In the genomic region with DNA sequence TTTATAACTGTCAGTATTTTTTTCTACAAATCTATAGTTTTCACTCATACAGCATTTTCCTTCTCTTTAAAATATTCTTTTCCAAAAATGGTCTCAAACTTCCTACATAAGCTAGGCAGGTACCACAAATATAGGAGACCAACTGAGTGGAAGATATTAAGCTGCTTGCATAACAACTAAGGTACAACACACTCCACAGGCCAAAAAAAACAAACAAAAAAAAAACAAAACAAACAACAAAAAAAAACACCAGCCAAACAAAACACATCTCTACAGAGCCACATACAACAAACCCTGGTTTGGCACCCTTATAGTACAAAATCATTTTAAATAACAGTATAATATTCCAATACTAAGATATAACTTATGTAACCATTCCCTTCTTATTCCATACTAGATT, we compare ENCODE assay signal across 31 cellular contexts.
"Had no signal": no experiment of that assay in that cellular context is flagged by ENCODE, and none has a peak within 500 bp of the region (broad histone marks: within the 10 kb centered on the region; RNA-seq: fewer than 3 reads in every experiment).

No MANE protein-coding gene starts in this region.

- DNase-seq: activated B cell treated with CpG ODN at 0.5 μM for 24 hours; activated CD4-positive, alpha-beta T cell treated with anti-CD3 and anti-CD28 coated beads for 48 hours; activated CD4-positive, alpha-beta T cell treated with anti-CD3 and anti-CD28 coated beads, Interleukin-2, amount 50 U/mL, for 1 hour; activated CD4-positive, alpha-beta T cell treated with anti-CD3 and anti-CD28 coated beads, Interleukin-2, amount 50 U/mL, for 48 hours; activated CD8-positive, alpha-beta memory T cell treated with anti-CD3 and anti-CD28 coated beads for 24 hours; activated CD8-positive, alpha-beta T cell treated with anti-CD3 and anti-CD28 coated beads for 36 hours; activated effector memory CD4-positive, alpha-beta T cell treated with Interleukin-2 at 50 U/mL for 16 hours; activated naive CD4-positive, alpha-beta T cell treated with anti-CD3 and anti-CD28 coated beads for 36 hours; activated naive CD8-positive, alpha-beta T cell treated with anti-CD3 and anti-CD28 coated beads for 36 hours; activated naive CD8-positive, alpha-beta T cell treated with anti-CD3 and anti-CD28 coated beads, Interleukin-2, amount 50 U/mL, for 24 hours; activated T-cell treated with anti-CD3 and anti-CD28 coated beads, Interleukin-2, amount 50 U/mL, for 4 hours; adrenal gland; amygdala; aorta; body of pancreas; central memory CD4-positive, alpha-beta T cell; cerebellar nuclear complex; dorsolateral prefrontal cortex; effector memory CD4-positive, alpha-beta T cell; erythroblast; esophagus squamous epithelium; foreskin melanocyte; head of caudate nucleus; T-helper 1 cell; T-helper 17 cell; T1000; WERI-Rb-1 had no signal

- ATAC-seq: activated CD4-positive, CD25-positive, alpha-beta regulatory T cell treated with anti-CD3 and anti-CD28 coated beads, Interleukin-2, amount 50 U/mL, for 24 hours; activated CD8-positive, alpha-beta T cell treated with anti-CD3 and anti-CD28 coated beads for 36 hours; activated naive CD8-positive, alpha-beta T cell treated with anti-CD3 and anti-CD28 coated beads, Interleukin-2, amount 50 U/mL, for 24 hours; activated T-cell treated with anti-CD3 and anti-CD28 coated beads, Interleukin-2, amount 50 U/mL, for 4 hours; activated T-helper 17 cell treated with anti-CD3 and anti-CD28 coated beads, Interleukin-2, amount 50 U/mL, for 72 hours; T-helper 17 cell had no signal

- H3K9me3 ChIP-seq: adrenal gland, body of pancreas, esophagus squamous epithelium had no signal

- H3K36me3 ChIP-seq: adrenal gland, cardiac muscle cell, esophagus squamous epithelium, WERI-Rb-1 had no signal

- H3K4me3 ChIP-seq: adrenal gland, body of pancreas, cardiac muscle cell, coronary artery, esophagus squamous epithelium had no signal

- H3K27me3 ChIP-seq: adrenal gland, body of pancreas, cardiac muscle cell, dorsolateral prefrontal cortex, esophagus squamous epithelium had no signal

- H3K27ac ChIP-seq: body of pancreas, cardiac muscle cell, coronary artery, WERI-Rb-1 had no signal
